28 cellular contexts compared by ENCODE assay signal in genomic region chr13:66914155-66914554, GRCh38.
A peak's percentile ranks its signal among the peaks of the same experiment; 100 is the strongest.
DNase-seq lines count a peak whose midpoint lies in the region; ATAC-seq lines count a peak whose summit lies in the region.
"Had no signal": no experiment of that assay in that cellular context is flagged by ENCODE, and none has a peak within 500 bp of the region (broad histone marks: within the 10 kb centered on the region; RNA-seq: fewer than 3 reads in every experiment).

No MANE protein-coding gene starts in this region.

- H2AFZ ChIP-seq in Karpas-422 (ENCODE audit: low read length), result peak overlapping the region; percentile 80

- H3K27me3 Mint-ChIP-seq in stimulated activated naive B cell treated with anti-CD40 and anti-IgM and Interleukin-4, amounts not matched to agents 10 μg/mL and 1 μg/mL and 100 μg/mL, for 72 hours, result no peaks in the 10 kb centered on the region
- H3K27me3 Mint-ChIP-seq in activated naive CD8-positive, alpha-beta T cell treated with anti-CD3 and anti-CD28 coated beads for 36 hours, result no peaks in the 10 kb centered on the region
- H3K27me3 Mint-ChIP-seq: activated CD4-positive, alpha-beta memory T cell treated with anti-CD3 and anti-CD28 coated beads for 36 hours; CD8-positive, alpha-beta memory T cell; natural killer cell treated with Interleukin-12 subunit alpha and Interleukin-12 subunit beta and Interleukin-15 and Interleukin-18, amount 100 ng/mL, for 72 hours had no signal

- H3K27ac ChIP-seq in Karpas-422 (ENCODE audit: low read length) (no peak overlapping the region), SK-N-MC (peak overlapping the region; percentile 69)
- H3K27ac ChIP-seq: brain microvascular endothelial cell, SJCRH30, skin epidermis, thoracic aorta had no signal

- peaks cover 4% of the 10 kb centered on the region; the same call in 1 of the 2 replicates for H3K4me1 ChIP-seq in Karpas-422 (ENCODE audit: low read length)
- H3K4me1 ChIP-seq: SJCRH30 had no signal

- H3K9me2 ChIP-seq in Karpas-422 (replicated peaks; ENCODE audit: insufficient read depth, low read length), result no peaks in the 10 kb centered on the region

- H3K4me2 ChIP-seq in Karpas-422 (ENCODE audit: low read depth, low read length, poor library complexity, severe bottlenecking), result peak overlapping the region; percentile 10

- peaks cover 6 to 10% of the 10 kb centered on the region in 2 donors for H3K4me1 Mint-ChIP-seq in stimulated activated naive B cell treated with anti-CD40 and anti-IgM and Interleukin-4, amounts not matched to agents 10 μg/mL and 1 μg/mL and 100 μg/mL, for 72 hours
- H3K4me1 Mint-ChIP-seq in activated naive CD8-positive, alpha-beta T cell treated with anti-CD3 and anti-CD28 coated beads for 36 hours, result peaks cover 4% of the 10 kb centered on the region
- H3K4me1 Mint-ChIP-seq: CD8-positive, alpha-beta memory T cell had no signal

- no peaks in the 10 kb centered on the region for H3K79me2 ChIP-seq in Karpas-422 (ENCODE audit: low read length)

- DNase-seq in Karpas-422 (no peak), SK-N-MC (ENCODE audit: low read depth, low spot score) (no peak), foreskin melanocyte (peak; percentile 65), NCI-H146 (lab: John Stamatoyannopoulos, UW) (no peak)
- DNase-seq in stimulated activated naive B cell treated with anti-CD40 and anti-IgM and Interleukin-4, amounts not matched to agents 10 μg/mL and 1 μg/mL and 100 μg/mL, for 72 hours, result no peak
- no peak for DNase-seq in stimulated activated CD4-positive, alpha-beta T cell treated with anti-CD3 and anti-CD28 coated beads, Interleukin-1b, Interleukin-23, amount 100 ng/mL, for 48 hours
- DNase-seq in activated naive CD8-positive, alpha-beta T cell treated with anti-CD3 and anti-CD28 coated beads for 36 hours, result no peak
- DNase-seq: activated CD4-positive, alpha-beta memory T cell treated with anti-CD3 and anti-CD28 coated beads for 36 hours; activated CD4-positive, CD25-positive, alpha-beta regulatory T cell; activated effector memory CD4-positive, alpha-beta T cell treated with anti-CD3 and anti-CD28 coated beads, Interleukin-2, amount 50 U/mL, for 16 hours; brain microvascular endothelial cell; CD8-positive, alpha-beta memory T cell; cortex of kidney; DMS53; head of caudate nucleus; midbrain; NCI-H1694 treated with DMSO at 0.1 percent for 48 hours; NCI-H774; SJCRH30; stimulated activated CD4-positive, alpha-beta T cell treated with anti-CD3 and anti-CD28 coated beads, Interleukin-2, amount 100 ng/mL, for 48 hours had no signal

- no peaks in the 10 kb centered on the region for H4K20me1 ChIP-seq in Karpas-422 (ENCODE audit: insufficient read depth, low read depth, low read length)

- H3K4me3 ChIP-seq in Karpas-422 (ENCODE audit: low read length) (no peak overlapping the region), SK-N-MC (peak overlapping the region; percentile 24; the same call in 1 of the 2 replicates)
- H3K4me3 ChIP-seq: GM12878, HAP-1, K562, SJCRH30, skin epidermis, thoracic aorta had no signal

- no peak for ATAC-seq in stimulated activated naive B cell treated with anti-CD40 and anti-IgM and Interleukin-4, amounts not matched to agents 10 μg/mL and 1 μg/mL and 100 μg/mL, for 72 hours (replicated peaks)
- ATAC-seq: GM12878; K562; left lobe of liver; natural killer cell treated with Interleukin-12 subunit alpha and Interleukin-12 subunit beta and Interleukin-15 and Interleukin-18, amount 100 ng/mL, for 72 hours had no signal

- H3K36me3 ChIP-seq in Karpas-422 (ENCODE audit: insufficient read depth, low read length) (no peaks in the 10 kb centered on the region), SK-N-MC (ENCODE audit: insufficient read depth, low read length) (no peaks in the 10 kb centered on the region)
- H3K36me3 ChIP-seq: brain microvascular endothelial cell, HAP-1, SJCRH30, thoracic aorta had no signal

- peaks cover 2% of the 10 kb centered on the region for H3K9me3 ChIP-seq in Karpas-422 (ENCODE audit: low read length)
- no peaks in the 10 kb centered on the region for H3K9me3 ChIP-seq in SK-N-MC (ENCODE audit: low read depth, low read length)
- H3K9me3 ChIP-seq: SJCRH30, thoracic aorta had no signal

- no peak overlapping the region for H3K27ac Mint-ChIP-seq in stimulated activated naive B cell treated with anti-CD40 and anti-IgM and Interleukin-4, amounts not matched to agents 10 μg/mL and 1 μg/mL and 100 μg/mL, for 72 hours
- no peak overlapping the region for H3K27ac Mint-ChIP-seq in activated naive CD8-positive, alpha-beta T cell treated with anti-CD3 and anti-CD28 coated beads for 36 hours
- H3K27ac Mint-ChIP-seq: activated CD4-positive, alpha-beta memory T cell treated with anti-CD3 and anti-CD28 coated beads for 36 hours; CD8-positive, alpha-beta memory T cell; natural killer cell treated with Interleukin-12 subunit alpha and Interleukin-12 subunit beta and Interleukin-15 and Interleukin-18, amount 100 ng/mL, for 72 hours; T-helper 2 cell treated with Interferon-gamma antibody and Interleukin-4, amounts not matched to agents 5 μg/mL and 100 μg/mL, for 36 hours had no signal

- H3K9ac ChIP-seq in Karpas-422 (ENCODE audit: low read length), result no peak overlapping the region
- peak overlapping the region; percentile 35 for H3K9ac ChIP-seq in SK-N-MC (ENCODE audit: insufficient read length)

- peaks cover 0 to 6% of the 10 kb centered on the region in 2 donors for H3K36me3 Mint-ChIP-seq in stimulated activated naive B cell treated with anti-CD40 and anti-IgM and Interleukin-4, amounts not matched to agents 10 μg/mL and 1 μg/mL and 100 μg/mL, for 72 hours
- H3K36me3 Mint-ChIP-seq in activated naive CD8-positive, alpha-beta T cell treated with anti-CD3 and anti-CD28 coated beads for 36 hours, result no peaks in the 10 kb centered on the region
- H3K36me3 Mint-ChIP-seq: activated CD4-positive, alpha-beta memory T cell treated with anti-CD3 and anti-CD28 coated beads for 36 hours; CD8-positive, alpha-beta memory T cell had no signal

- peak overlapping the region; percentile 43 to 58 for H3K4me3 Mint-ChIP-seq in stimulated activated naive B cell treated with anti-CD40 and anti-IgM and Interleukin-4, amounts not matched to agents 10 μg/mL and 1 μg/mL and 100 μg/mL, for 72 hours
- no peak overlapping the region for H3K4me3 Mint-ChIP-seq in activated naive CD8-positive, alpha-beta T cell treated with anti-CD3 and anti-CD28 coated beads for 36 hours
- H3K4me3 Mint-ChIP-seq: activated CD4-positive, alpha-beta memory T cell treated with anti-CD3 and anti-CD28 coated beads for 36 hours; CD8-positive, alpha-beta memory T cell; natural killer cell treated with Interleukin-12 subunit alpha and Interleukin-12 subunit beta and Interleukin-15 and Interleukin-18, amount 100 ng/mL, for 72 hours; T-helper 2 cell treated with Interferon-gamma antibody and Interleukin-4, amounts not matched to agents 5 μg/mL and 100 μg/mL, for 36 hours had no signal

- H3K27me3 ChIP-seq in Karpas-422 (ENCODE audit: low read length), result no peaks in the 10 kb centered on the region
- H3K27me3 ChIP-seq: brain microvascular endothelial cell, SJCRH30 had no signal

- H3K9me3 Mint-ChIP-seq in stimulated activated naive B cell treated with anti-CD40 and anti-IgM and Interleukin-4, amounts not matched to agents 10 μg/mL and 1 μg/mL and 100 μg/mL, for 72 hours, result peaks cover 4 to 7% of the 10 kb centered on the region in 2 donors
- no peaks in the 10 kb centered on the region for H3K9me3 Mint-ChIP-seq in activated naive CD8-positive, alpha-beta T cell treated with anti-CD3 and anti-CD28 coated beads for 36 hours
- H3K9me3 Mint-ChIP-seq: T-helper 2 cell treated with Interferon-gamma antibody and Interleukin-4, amounts not matched to agents 5 μg/mL and 100 μg/mL, for 36 hours had no signal
